Comparison of ENCODE assay signal across 2 cellular contexts in the genomic region with DNA sequence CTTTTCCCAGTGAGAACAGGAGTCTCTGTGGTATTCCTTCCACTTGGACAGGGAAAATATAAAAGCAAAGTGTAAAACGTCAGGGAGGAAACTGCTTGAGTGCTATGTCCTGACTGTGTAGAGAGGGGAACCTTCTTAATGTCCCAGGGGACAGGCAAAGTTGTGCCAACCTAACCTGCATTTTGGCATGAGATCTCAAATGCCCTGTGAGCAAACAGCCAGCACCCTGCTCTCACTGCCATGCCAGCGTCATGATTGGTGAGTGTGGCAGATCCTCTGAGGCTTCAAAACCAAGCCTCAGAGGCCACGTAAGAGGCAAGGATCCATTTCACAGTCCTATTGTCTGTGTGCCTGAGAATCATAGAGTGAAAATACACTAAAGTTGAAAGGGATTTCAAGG.
TF ChIP-seq lines count a peak whose summit lies in the region.

No MANE protein-coding gene starts in this region.

TF ChIP-seq in IMR-90, 13 proteins besides CTCF, POLR2A, EP300 and RAD21:
- TF ChIP-seq SMC3 (IDR thresholded peaks at IDR 0.05; ENCODE audit: low read depth, low read length) (no peak), NFE2L2 (IDR thresholded peaks at IDR 0.05; ENCODE audit: low read depth, low read length) (no peak), MAFK (IDR thresholded peaks at IDR 0.05; ENCODE audit: low read depth, low read length) (no peak), CHD1 (IDR thresholded peaks at IDR 0.05; ENCODE audit: low read depth, low read length) (no peak), RFX5 (IDR thresholded peaks at IDR 0.05; ENCODE audit: low read depth, low read length) (no peak), FOS (IDR thresholded peaks at IDR 0.05; ENCODE audit: low read depth, low read length) (no peak), BHLHE40 (IDR thresholded peaks at IDR 0.05; ENCODE audit: low read depth, low read length) (no peak), RCOR1 (IDR thresholded peaks at IDR 0.05; ENCODE audit: insufficient replicate concordance, low read length) (no peak), CEBPB (IDR thresholded peaks at IDR 0.05; ENCODE audit: low read depth, low read length) (no peak)
- TF ChIP-seq, protein P1, sequence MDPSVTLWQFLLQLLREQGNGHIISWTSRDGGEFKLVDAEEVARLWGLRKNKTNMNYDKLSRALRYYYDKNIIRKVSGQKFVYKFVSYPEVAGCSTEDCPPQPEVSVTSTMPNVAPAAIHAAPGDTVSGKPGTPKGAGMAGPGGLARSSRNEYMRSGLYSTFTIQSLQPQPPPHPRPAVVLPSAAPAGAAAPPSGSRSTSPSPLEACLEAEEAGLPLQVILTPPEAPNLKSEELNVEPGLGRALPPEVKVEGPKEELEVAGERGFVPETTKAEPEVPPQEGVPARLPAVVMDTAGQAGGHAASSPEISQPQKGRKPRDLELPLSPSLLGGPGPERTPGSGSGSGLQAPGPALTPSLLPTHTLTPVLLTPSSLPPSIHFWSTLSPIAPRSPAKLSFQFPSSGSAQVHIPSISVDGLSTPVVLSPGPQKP (IDR thresholded peaks at IDR 0.05; ENCODE audit: borderline replicate concordance, low read depth, low read length), result no peak

TF ChIP-seq in H1, 55 proteins besides CTCF, POLR2A, EP300 and RAD21:
- no peak for TF ChIP-seq TBP (IDR thresholded peaks at IDR 0.05; ENCODE audit: low read depth, low read length)
- TF ChIP-seq CEBPB (IDR thresholded peaks at IDR 0.05; ENCODE audit: low read depth, low read length), result no peak
- no peak for TF ChIP-seq JUND (IDR thresholded peaks at IDR 0.05; ENCODE audit: low read length)
- TF ChIP-seq GABPA (IDR thresholded peaks at IDR 0.05; ENCODE audit: borderline replicate concordance, insufficient read depth, low read length), result no peak
- TF ChIP-seq, protein P2, sequence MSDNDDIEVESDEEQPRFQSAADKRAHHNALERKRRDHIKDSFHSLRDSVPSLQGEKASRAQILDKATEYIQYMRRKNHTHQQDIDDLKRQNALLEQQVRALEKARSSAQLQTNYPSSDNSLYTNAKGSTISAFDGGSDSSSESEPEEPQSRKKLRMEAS (IDR thresholded peaks at IDR 0.05), result no peak
- no peak for TF ChIP-seq CHD1 (IDR thresholded peaks at IDR 0.05; ENCODE audit: low read depth, low read length)
- no peak for TF ChIP-seq MAFK (IDR thresholded peaks at IDR 0.05; ENCODE audit: low read depth, low read length)
- no peak for TF ChIP-seq SRF (IDR thresholded peaks at IDR 0.05; ENCODE audit: low read depth, low read length)
- no peak for TF ChIP-seq TAF7 (optimal IDR thresholded peaks at IDR 0.05; ENCODE audit: borderline replicate concordance, low read depth, low read length)
